Comparison of ENCODE assay signal across 19 cellular contexts in the genomic region with DNA sequence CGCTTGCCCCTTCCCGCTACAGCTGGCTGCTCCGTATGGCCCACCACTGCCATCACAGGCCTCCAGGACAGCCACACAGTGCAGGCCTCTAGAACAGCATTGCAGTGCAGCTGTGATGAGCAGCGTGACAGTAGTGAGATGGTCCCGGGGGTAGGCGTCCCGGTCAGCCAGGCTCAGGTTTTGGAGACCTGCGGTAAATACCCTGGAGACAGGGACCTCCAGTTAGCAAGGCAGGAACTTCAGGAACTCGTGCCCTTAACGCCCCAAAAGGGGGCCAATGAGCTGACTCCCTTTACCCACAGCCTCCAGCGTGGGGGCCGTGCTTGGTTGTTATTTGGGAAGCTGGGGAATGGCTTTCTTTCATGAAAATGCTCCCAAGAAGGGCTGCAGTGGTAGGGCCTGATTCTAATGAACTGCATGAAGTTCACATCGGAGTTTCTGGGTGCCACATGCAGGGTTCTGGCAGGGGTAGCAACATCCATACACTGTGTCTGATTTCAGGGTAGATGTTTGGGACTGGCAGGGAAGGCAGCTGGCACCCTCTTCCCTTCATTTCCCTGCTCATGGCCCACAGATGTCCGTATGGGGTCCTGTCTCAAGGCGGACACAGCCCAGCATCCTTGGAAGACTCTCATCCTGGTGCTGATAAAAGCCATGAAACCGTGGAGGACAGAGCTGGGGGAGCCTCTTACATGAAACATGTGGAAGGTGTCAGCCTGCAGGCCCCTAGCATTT.
DNase-seq lines count a peak whose midpoint lies in the region; ATAC-seq and TF ChIP-seq lines count a peak whose summit lies in the region.
"Had no signal": no experiment of that assay in that cellular context is flagged by ENCODE, and none has a peak within 500 bp of the region (broad histone marks: within the 10 kb centered on the region; RNA-seq: fewer than 3 reads in every experiment).

No MANE protein-coding gene starts in this region.

- H3K36me3 Mint-ChIP-seq in natural killer cell (no peaks in the 10 kb centered on the region), Calu3 (ENCODE audit: insufficient read depth, unreplicated experiment) (no peaks in the 10 kb centered on the region)

- no peak for TF ChIP-seq POLR2A in testis (IDR thresholded peaks at IDR 0.05)

- H3K36me3 ChIP-seq in right atrium auricular region (no peaks in the 10 kb centered on the region), testis (ENCODE audit: low read depth, missing control alignments) (no peaks in the 10 kb centered on the region)
- H3K36me3 ChIP-seq: SJSA1 had no signal

- BruUV-seq in Calu3 (replicated peaks; lab: Mats Ljungman, UMichigan), result no TSS peak

- no peak overlapping the region for H3K27ac ChIP-seq in right atrium auricular region
- H3K27ac ChIP-seq in testis, result no peak overlapping the region
- H3K27ac ChIP-seq: GM23248, KMS-11, SJSA1 had no signal

- H3K4me1 Mint-ChIP-seq in natural killer cell (no peaks in the 10 kb centered on the region), Calu3 (ENCODE audit: low read depth, unreplicated experiment) (no peaks in the 10 kb centered on the region)

- H3K27me3 Mint-ChIP-seq in natural killer cell (ENCODE audit: low read depth in 2 of 2) (no peaks in the 10 kb centered on the region), Calu3 (ENCODE audit: unreplicated experiment) (peaks cover 73% of the 10 kb centered on the region)
- H3K27me3 Mint-ChIP-seq: CD4-positive, alpha-beta T cell had no signal

- CTCF ChIA-PET in Calu3 (lab: Charles Lee), result no interaction called here

- TF ChIP-seq CTCF in right atrium auricular region (IDR thresholded peaks at IDR 0.05) (no peak), natural killer cell (IDR thresholded peaks at IDR 0.05) (no peak), testis (IDR thresholded peaks at IDR 0.05) (no peak), Calu3 (IDR thresholded peaks at IDR 0.05; ENCODE audit: unreplicated experiment) (no peak)

- H3K9me3 Mint-ChIP-seq in natural killer cell (no peaks in the 10 kb centered on the region), Calu3 (ENCODE audit: low read depth, unreplicated experiment) (no peaks in the 10 kb centered on the region)
- H3K9me3 Mint-ChIP-seq: CD4-positive, alpha-beta T cell had no signal

- no peak overlapping the region for H3K27ac Mint-ChIP-seq in natural killer cell
- H3K27ac Mint-ChIP-seq in Calu3 (ENCODE audit: unreplicated experiment), result no peak overlapping the region
- H3K27ac Mint-ChIP-seq: CD4-positive, alpha-beta T cell had no signal

- H3K4me3 Mint-ChIP-seq in natural killer cell (no peak overlapping the region), Calu3 (ENCODE audit: low read depth, unreplicated experiment) (no peak overlapping the region)
- H3K4me3 Mint-ChIP-seq: CD4-positive, alpha-beta T cell had no signal

- H3K4me1 ChIP-seq in right atrium auricular region (peaks cover 0 to 3% of the 10 kb centered on the region in 2 donors), testis (peaks cover 15% of the 10 kb centered on the region)
- H3K4me1 ChIP-seq: SJSA1 had no signal

- H3K9me3 ChIP-seq in right atrium auricular region (no peaks in the 10 kb centered on the region), testis (no peaks in the 10 kb centered on the region)
- H3K9me3 ChIP-seq: SJSA1 had no signal

- intact Hi-C loops in left cardiac atrium (cut with DNase I) (no loop called here), natural killer cell (cut with micrococcal nuclease) (no loop called here), testis (cut with DNase I; ENCODE audit: low total_unique reads) (no loop called here), Calu3 (cut with micrococcal nuclease; ENCODE audit: unreplicated experiment) (no loop called here)

- 90 to 92% methylated on average over 11 to 16 of the region's 16 CpGs for WGBS in testis, 2 donors

- DNase-seq in right atrium auricular region (ENCODE audit: low spot score) (peak; percentile 51), left cardiac atrium (no peak), natural killer cell (peak; percentile 3), testis (peak; percentile 4), Calu3 (no peak)
- DNase-seq in activated CD8-positive, alpha-beta memory T cell treated with anti-CD3 and anti-CD28 coated beads, Interleukin-2, amount 50 U/mL, for 48 hours, result peak; percentile 32
- DNase-seq: ACHN, DMS53, GM23248, HCEC 1CT, NCI-H1436 treated with DMSO at 0.1 percent for 48 hours, NCI-H2081, NCI-H510A, NCI-H82, PC-3 had no signal

- ATAC-seq in left cardiac atrium, result no peak
- ATAC-seq in natural killer cell, result no peak
- ATAC-seq in GM21717 (IDR thresholded peaks at IDR 0.05; ENCODE audit: unreplicated experiment), result no peak
- ATAC-seq: PC-3 had no signal

- H3K27me3 ChIP-seq in right atrium auricular region (no peaks in the 10 kb centered on the region), testis (no peaks in the 10 kb centered on the region)
- H3K27me3 ChIP-seq: SJSA1 had no signal

- H3K4me3 ChIP-seq in right atrium auricular region (no peak overlapping the region), testis (no peak overlapping the region)
- H3K4me3 ChIP-seq: GM23248, SJSA1 had no signal

Comparison
In these comparisons a context has a peak if more than half of its experiments do, and no peak if none do; other contexts are left out.
1. DNase-seq: peak in right atrium auricular region (single experiment), activated CD8-positive, alpha-beta memory T cell treated with anti-CD3 and anti-CD28 coated beads, Interleukin-2, amount 50 U/mL, for 48 hours (single experiment), natural killer cell (single experiment) and testis (single experiment); none in left cardiac atrium (single experiment) and Calu3 (single experiment).